32 cellular contexts compared by ENCODE assay signal in the genomic region with DNA sequence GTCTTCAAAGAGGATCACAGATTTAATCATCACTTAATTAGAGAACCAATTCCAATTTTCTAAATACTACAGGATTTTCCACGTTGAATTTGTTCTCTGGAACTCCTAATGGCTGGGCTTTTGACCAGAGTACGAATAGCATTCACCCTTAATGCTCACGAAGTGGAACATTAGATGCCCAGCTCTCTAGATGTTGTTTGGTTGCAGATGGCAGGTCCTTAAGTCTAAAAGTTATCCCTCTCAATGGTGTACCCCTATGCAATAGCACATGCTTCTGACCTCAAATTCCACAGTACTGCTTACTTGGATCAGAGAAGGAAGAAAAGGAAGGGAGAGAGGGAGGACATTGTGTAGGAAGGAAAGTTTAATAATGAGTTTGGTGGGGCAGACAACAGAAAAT. TPM values are rescaled to one million over a fixed set of nuclear protein-coding genes. Genes with fewer than 3 reads are reported as not detected.
"Had no signal": no experiment of that assay in that cellular context is flagged by ENCODE, and none has a peak within 500 bp of the region (broad histone marks: within the 10 kb centered on the region; RNA-seq: fewer than 3 reads in every experiment).

No MANE protein-coding gene starts in this region.

- H3K9me3 Mint-ChIP-seq: dendritic cell treated with granulocyte-macrophage colony-stimulating factor and Interleukin-4, amounts not matched to agents 40 ng/mL and 50 ng/mL, for 4 days; effector memory CD8-positive, alpha-beta T cell; endodermal cell had no signal

- H3K36me3 ChIP-seq: colonic mucosa, esophagus squamous epithelium, gastrocnemius medialis, heart right ventricle, left lung, lower lobe of right lung had no signal

- H3K9me3 ChIP-seq: colonic mucosa, esophagus squamous epithelium, gastrocnemius medialis, heart right ventricle, left lung, lower lobe of right lung had no signal

- H3K27me3 ChIP-seq: gastrocnemius medialis had no signal

- H3K27ac ChIP-seq: colonic mucosa, epithelial cell of prostate, esophagus squamous epithelium, gastrocnemius medialis, heart right ventricle, left lung, lower lobe of right lung had no signal

- DNase-seq: colonic mucosa; cortex of kidney; effector CD8-positive, alpha-beta T cell; effector memory CD8-positive, alpha-beta T cell; endodermal cell; erythroblast; esophagus squamous epithelium; foreskin fibroblast; foreskin melanocyte; gastrocnemius medialis; glutamatergic neuron; head of caudate nucleus; heart right ventricle; hippocampal formation; left cardiac atrium; left lung; left ventricle myocardium superior; lower lobe of right lung; mesenchymal stem cell; midbrain had no signal

- ATAC-seq: effector memory CD8-positive, alpha-beta T cell; esophagus mucosa; gastrocnemius medialis; heart right ventricle; left cardiac atrium; left lung; left ventricle myocardium superior; lower lobe of right lung had no signal

- H3K4me1 ChIP-seq: colonic mucosa, esophagus squamous epithelium, gastrocnemius medialis, heart right ventricle, left lung, lower lobe of right lung had no signal

- FAIRE-seq: endometrium, islet of Langerhans, keratinocyte had no signal

- H3K27ac Mint-ChIP-seq: dendritic cell treated with granulocyte-macrophage colony-stimulating factor and Interleukin-4, amounts not matched to agents 40 ng/mL and 50 ng/mL, for 4 days; effector memory CD8-positive, alpha-beta T cell; endodermal cell had no signal

- H3K4me3 Mint-ChIP-seq: dendritic cell treated with granulocyte-macrophage colony-stimulating factor and Interleukin-4, amounts not matched to agents 40 ng/mL and 50 ng/mL, for 4 days; effector memory CD8-positive, alpha-beta T cell; endodermal cell had no signal

- H3K4me1 Mint-ChIP-seq: endodermal cell had no signal

- H3K4me3 ChIP-seq: colonic mucosa, esophagus squamous epithelium, gastrocnemius medialis, heart right ventricle, left lung, lower lobe of right lung had no signal

RNA-seq across cellular contexts. Expression of a gene that starts 8.6 kb away (rescaled TPM):
- total RNA-seq: dermis microvascular lymphatic vessel endothelial cell, endodermal cell, esophagus mucosa, esophagus squamous epithelium, gastrocnemius medialis, glomerular endothelial cell, heart right ventricle, kidney epithelial cell, left cardiac atrium, left lung, left ventricle myocardium superior, lower leg skin, lower lobe of right lung, lung microvascular endothelial cell, mucosa of gallbladder had no signal
